ENCODE assay signal across 22 cellular contexts in genomic region chr3:78402720-78403119, GRCh38.
DNase-seq lines count a peak whose midpoint lies in the region; ATAC-seq and TF ChIP-seq lines count a peak whose summit lies in the region.
"Had no signal": no experiment of that assay in that cellular context is flagged by ENCODE, and none has a peak within 500 bp of the region (broad histone marks: within the 10 kb centered on the region; RNA-seq: fewer than 3 reads in every experiment).

No MANE protein-coding gene starts in this region.

- peak; percentile 5 for DNase-seq in MCF 10A (ENCODE audit: unreplicated experiment)
- DNase-seq in breast epithelium (ENCODE audit: low spot score in 2 of 2), result no peak
- no peak for DNase-seq in RWPE2 (ENCODE audit: low spot score)
- no peak for DNase-seq in esophagus squamous epithelium (lab: John Stamatoyannopoulos, UW)
- DNase-seq in chondrocyte (ENCODE audit: low spot score), result no peak
- no peak for DNase-seq in caudate nucleus (lab: John Stamatoyannopoulos, UW)
- no peak for DNase-seq in medulla oblongata (ENCODE audit: extremely low spot score)
- no peak for DNase-seq in stimulated activated CD4-positive, alpha-beta T cell treated with anti-CD3 and anti-CD28 coated beads, Interleukin-2, amount 100 ng/mL, for 24 hours
- DNase-seq: BE2C, DMS53, H9, HFFc6, KBM-7, NCI-H1092, NCI-H2081 treated with DMSO at 0.1 percent for 48 hours, NCI-H2227 treated with DMSO at 0.1 percent for 48 hours, NCI-H510A treated with DMSO at 0.1 percent for 48 hours, Peyer's patch had no signal

- no peak for TF ChIP-seq POLR2A in breast epithelium (IDR thresholded peaks at IDR 0.05)
- TF ChIP-seq POLR2A in esophagus squamous epithelium (IDR thresholded peaks at IDR 0.05), result no peak

- H3K9me3 Mint-ChIP-seq in MCF 10A (ENCODE audit: unreplicated experiment) (no peaks in the 10 kb centered on the region), chondrocyte (ENCODE audit: low read depth) (no peaks in the 10 kb centered on the region)
- H3K9me3 Mint-ChIP-seq: H9, HFFc6 had no signal

- no peaks in the 10 kb centered on the region for H3K36me3 ChIP-seq in breast epithelium
- no peaks in the 10 kb centered on the region for H3K36me3 ChIP-seq in RWPE2 (ENCODE audit: low read depth)
- H3K36me3 ChIP-seq in esophagus squamous epithelium, result no peaks in the 10 kb centered on the region
- H3K36me3 ChIP-seq: BE2C, Peyer's patch, SJSA1 had no signal

- H3K4me3 Mint-ChIP-seq in MCF 10A (ENCODE audit: unreplicated experiment) (no peak overlapping the region), chondrocyte (ENCODE audit: unreplicated experiment) (no peak overlapping the region)
- H3K4me3 Mint-ChIP-seq: H9, HFFc6 had no signal

- CTCF ChIA-PET in MCF 10A (lab: Yijun Ruan, JAX), result interaction anchor here (0.6 kb wide), 1 partner anchor 1416 kb away, joined by 3 read pairs; no protein-coding TSS in a partner anchor

- no peaks in the 10 kb centered on the region for H3K4me1 ChIP-seq in breast epithelium
- H3K4me1 ChIP-seq in RWPE2 (ENCODE audit: insufficient read depth, poor library complexity, severe bottlenecking), result no peaks in the 10 kb centered on the region
- H3K4me1 ChIP-seq in esophagus squamous epithelium, result peaks cover 0 to 67% (median 10%) of the 10 kb centered on the region in 3 donors
- H3K4me1 ChIP-seq: A549, BE2C, Peyer's patch, SJSA1 had no signal

- H3K36me3 Mint-ChIP-seq in MCF 10A (ENCODE audit: insufficient read depth, unreplicated experiment) (no peaks in the 10 kb centered on the region), chondrocyte (ENCODE audit: low read depth) (no peaks in the 10 kb centered on the region)

- intact Hi-C loops in MCF 10A (cut with micrococcal nuclease) (no loop called here), breast epithelium (cut with DNase I; ENCODE audit: low total_unique reads) (no loop called here), esophagus squamous epithelium (cut with DNase I) (no loop called here)

- H3K4me3 ChIP-seq in breast epithelium (no peak overlapping the region), RWPE2 (ENCODE audit: severe bottlenecking) (no peak overlapping the region), esophagus squamous epithelium (no peak overlapping the region)
- H3K4me3 ChIP-seq: A549, Peyer's patch, SJSA1 had no signal

- BruUV-seq in MCF 10A (replicated peaks; lab: Mats Ljungman, UMichigan), result no TSS peak

- H3K27ac Mint-ChIP-seq in MCF 10A (ENCODE audit: low read depth, unreplicated experiment) (no peak overlapping the region), chondrocyte (ENCODE audit: unreplicated experiment) (no peak overlapping the region)
- H3K27ac Mint-ChIP-seq: H9, HFFc6 had no signal

- peaks cover 14% of the 10 kb centered on the region for H3K4me1 Mint-ChIP-seq in MCF 10A (ENCODE audit: insufficient read depth, unreplicated experiment)
- no peaks in the 10 kb centered on the region for H3K4me1 Mint-ChIP-seq in chondrocyte (ENCODE audit: low read depth)
- H3K4me1 Mint-ChIP-seq: H9 had no signal

- TF ChIP-seq CTCF in MCF 10A (IDR thresholded peaks at IDR 0.05; ENCODE audit: unreplicated experiment), result no peak
- no peak for TF ChIP-seq CTCF in breast epithelium (IDR thresholded peaks at IDR 0.05)
- TF ChIP-seq CTCF in RWPE2 (IDR thresholded peaks at IDR 0.05; ENCODE audit: poor library complexity, severe bottlenecking), result no peak
- TF ChIP-seq CTCF in esophagus squamous epithelium (IDR thresholded peaks at IDR 0.05), result no peak
- TF ChIP-seq CTCF in chondrocyte (IDR thresholded peaks at IDR 0.05), result no peak

- H3K27me3 ChIP-seq in breast epithelium (no peaks in the 10 kb centered on the region), RWPE2 (ENCODE audit: insufficient read depth, poor library complexity, severe bottlenecking) (no peaks in the 10 kb centered on the region), esophagus squamous epithelium (no peaks in the 10 kb centered on the region)
- H3K27me3 ChIP-seq: BE2C, Peyer's patch, SJSA1 had no signal

- ATAC-seq in RWPE2 (ENCODE audit: low read depth), result peak; percentile 36; the same call in 1 of the 3 replicates
- ATAC-seq: A549, HepG2, Right ventricle myocardium inferior had no signal

- no peak overlapping the region for H3K27ac ChIP-seq in breast epithelium
- H3K27ac ChIP-seq in RWPE2 (ENCODE audit: poor library complexity, severe bottlenecking), result no peak overlapping the region
- H3K27ac ChIP-seq in esophagus squamous epithelium, result peak overlapping the region in 3 of 4 donors; percentile 42 to 59 (median 59)
- H3K27ac ChIP-seq in caudate nucleus (ENCODE audit: low read depth, low read length), result no peak overlapping the region
- H3K27ac ChIP-seq: A549, Peyer's patch, SJSA1 had no signal

- H3K9me3 ChIP-seq in breast epithelium (no peaks in the 10 kb centered on the region), RWPE2 (ENCODE audit: severe bottlenecking) (no peaks in the 10 kb centered on the region), esophagus squamous epithelium (no peaks in the 10 kb centered on the region)
- H3K9me3 ChIP-seq: A549, BE2C, Peyer's patch, SJSA1 had no signal

- 44 to 57% methylated on average over 1 of the region's 1 CpG for WGBS in esophagus squamous epithelium, 2 donors

- POLR2A ChIA-PET in MCF 10A (lab: Yijun Ruan, JAX), result interaction anchor here (1.0 kb wide), 1 partner anchor 95 kb away, joined by 3 read pairs; no protein-coding TSS in a partner anchor

- H3K27me3 Mint-ChIP-seq in MCF 10A (ENCODE audit: insufficient read depth, unreplicated experiment) (no peaks in the 10 kb centered on the region), chondrocyte (ENCODE audit: low read depth) (peaks cover 2% of the 10 kb centered on the region)

Comparison
In these comparisons a context has a peak if more than half of its experiments do, and no peak if none do; other contexts are left out.
1. H3K27ac ChIP-seq: peak in esophagus squamous epithelium (3 of 4); none in breast epithelium (0 of 2), RWPE2 (single experiment) and caudate nucleus (single experiment).